Comparison of ENCODE assay signal across 9 cellular contexts in the genomic region with DNA sequence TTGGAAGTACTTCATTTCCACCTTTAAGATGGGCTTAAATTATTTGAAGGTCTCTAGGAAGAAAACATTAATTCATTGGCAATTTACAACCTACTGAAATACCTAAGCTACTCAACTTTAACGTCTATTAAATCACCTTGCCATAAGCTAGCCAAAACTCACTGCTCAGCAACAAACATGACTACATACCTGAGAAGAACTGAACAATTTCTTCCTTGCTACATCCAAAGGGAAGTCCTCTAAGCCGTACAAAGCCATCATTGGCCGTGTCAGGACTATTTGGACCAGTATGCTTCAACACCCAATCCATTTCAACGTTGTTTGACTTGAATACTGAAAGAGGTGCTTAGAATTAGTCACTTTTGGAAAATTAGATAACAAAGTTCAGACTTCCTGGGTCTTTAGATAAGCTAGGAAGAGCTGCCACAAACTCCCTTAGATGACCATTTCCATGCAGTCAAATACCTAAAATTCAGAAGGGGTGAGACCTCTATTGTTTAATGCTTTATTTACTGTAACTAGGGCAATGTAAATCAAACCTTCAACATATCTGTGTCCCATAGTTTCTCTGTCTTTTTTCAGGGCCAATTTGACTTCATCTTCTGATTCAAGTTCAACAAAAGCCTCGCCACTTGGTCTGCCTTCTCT. TPM values are rescaled to one million over a fixed set of nuclear protein-coding genes. Genes with fewer than 3 reads are reported as not detected.
DNase-seq lines count a peak whose midpoint lies in the region; ATAC-seq, FAIRE-seq and TF ChIP-seq lines count a peak whose summit lies in the region.
"Had no signal": no experiment of that assay in that cellular context is flagged by ENCODE, and none has a peak within 500 bp of the region (broad histone marks: within the 10 kb centered on the region; RNA-seq: fewer than 3 reads in every experiment).

No MANE protein-coding gene starts in this region.

- no peak for DNase-seq in A549 (ENCODE audit: low read depth in 1 of 2, low spot score in 1 of 2)
- DNase-seq in HL-60 (ENCODE audit: low read depth in 1 of 2, low spot score in 1 of 2): peak in 1 of 2 experiments; percentile 39
- no peak for DNase-seq in brain microvascular endothelial cell
- peak; percentile 2 for DNase-seq in midbrain (lab: John Stamatoyannopoulos, UW)
- DNase-seq in G401 (ENCODE audit: low spot score): no peak
- no peak for DNase-seq in GM13976 (ENCODE audit: low spot score)
- no peak for DNase-seq in hepatic stellate cell (ENCODE audit: low spot score)
- no peak for DNase-seq in RWPE1 (ENCODE audit: low spot score)
- DNase-seq: NCI-H345 had no signal

- H3K4me1 ChIP-seq in A549: peaks cover 46% of the 10 kb centered on the region

- no peak for TF ChIP-seq RAD21 in A549 (conservative IDR thresholded peaks at IDR 0.05 in 1 of 2, IDR thresholded peaks at IDR 0.05 in 1 of 2)

- TF ChIP-seq CTCF in A549 (IDR thresholded peaks at IDR 0.05) (no peak), HL-60 (IDR thresholded peaks at IDR 0.05; ENCODE audit: insufficient read depth, low read length) (no peak), brain microvascular endothelial cell (IDR thresholded peaks at IDR 0.05; ENCODE audit: low read depth, low read length, missing control alignments) (no peak), GM13976 (IDR thresholded peaks at IDR 0.05; ENCODE audit: borderline replicate concordance, control extremely low read depth, extremely low read depth, insufficient read depth, missing control alignments) (no peak), RWPE1 (conservative IDR thresholded peaks at IDR 0.05; ENCODE audit: low read depth) (no peak)

- peaks cover 60% of the 10 kb centered on the region for H3K36me3 ChIP-seq in brain microvascular endothelial cell (replicated peaks)

- no peaks in the 10 kb centered on the region for H3K9me3 ChIP-seq in A549

- WGBS in A549 (ENCODE audit: missing lambda C conversion rate): 7% methylated on average over 5 of the region's 5 CpGs

- POLR2A ChIA-PET in A549 (lab: Yijun Ruan, JAX): interaction anchor here (5.0 kb wide), 1 partner anchor 10 kb away, joined by 125 read pairs; no protein-coding TSS in a partner anchor
- POLR2A ChIA-PET in RWPE1 (lab: Yijun Ruan, JAX; ENCODE audit: low non-redundant PET): no interaction called here

- peak overlapping the region; percentile 100 for H3K4me3 ChIP-seq in A549
- peak overlapping the region; percentile 59 for H3K4me3 ChIP-seq in HL-60 (replicated peaks; ENCODE audit: insufficient read depth, low read length)
- peak overlapping the region; percentile 99 for H3K4me3 ChIP-seq in brain microvascular endothelial cell (ENCODE audit: low read depth, low read length)

- H3K4me2 ChIP-seq in A549: peak overlapping the region; percentile 98

- TF ChIP-seq POLR2A in A549 (IDR thresholded peaks at IDR 0.05; ENCODE audit: low read length): no peak

- CTCF ChIA-PET in A549 (lab: Yijun Ruan, JAX): interaction anchor here (0.9 to 1.6 kb wide), 2 partner anchors 11 to 13 kb away, joined by 3 to 4 read pairs; no protein-coding TSS in a partner anchor
- CTCF ChIA-PET in RWPE1 (lab: Yijun Ruan, JAX): no interaction called here

- ATAC-seq in A549: no peak

- TF ChIP-seq EP300 in A549 (IDR thresholded peaks at IDR 0.05): no peak

- H3K27ac ChIP-seq in A549: peak overlapping the region in 1 of 2 experiments; percentile 40; a peak in 2 of 6 replicates
- peak overlapping the region; percentile 65 for H3K27ac ChIP-seq in HL-60 (replicated peaks)
- peak overlapping the region; percentile 25 for H3K27ac ChIP-seq in brain microvascular endothelial cell
- H3K27ac ChIP-seq in RWPE1: no peak overlapping the region

- no peak for FAIRE-seq in A549 (lab: Jason Lieb, UNC)

- H3K27me3 ChIP-seq in HL-60 (ENCODE audit: insufficient read depth, poor library complexity, severe bottlenecking) (no peaks in the 10 kb centered on the region), brain microvascular endothelial cell (replicated peaks) (no peaks in the 10 kb centered on the region)

- in situ Hi-C loops in brain microvascular endothelial cell (cut with HindIII; ENCODE audit: low pct_ligation_motif_present, low sequenced_read_pairs) (no loop called here), G401 (cut with HindIII; ENCODE audit: low sequenced_read_pairs) (no loop called here), GM13976 (cut with MboI; ENCODE audit: low sequenced_read_pairs, unreplicated experiment) (no loop called here)

TF ChIP-seq in A549, 52 proteins besides CTCF, POLR2A, EP300 and RAD21:
- TF ChIP-seq RFX5 (IDR thresholded peaks at IDR 0.05) (no peak), CHD4 (IDR thresholded peaks at IDR 0.05; ENCODE audit: borderline replicate concordance) (no peak), HOXB13 (CRISPR knock-in tag; IDR thresholded peaks at IDR 0.05; ENCODE audit: low read depth) (no peak), JUN (IDR thresholded peaks at IDR 0.05) (0 out of 5 replicates have a peak, but pooled peaks of 1 of the 2 experiments have one; percentile 35)
- TF ChIP-seq, protein P1, sequence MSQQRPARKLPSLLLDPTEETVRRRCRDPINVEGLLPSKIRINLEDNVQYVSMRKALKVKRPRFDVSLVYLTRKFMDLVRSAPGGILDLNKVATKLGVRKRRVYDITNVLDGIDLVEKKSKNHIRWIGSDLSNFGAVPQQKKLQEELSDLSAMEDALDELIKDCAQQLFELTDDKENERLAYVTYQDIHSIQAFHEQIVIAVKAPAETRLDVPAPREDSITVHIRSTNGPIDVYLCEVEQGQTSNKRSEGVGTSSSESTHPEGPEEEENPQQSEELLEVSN (IDR thresholded peaks at IDR 0.05; ENCODE audit: borderline replicate concordance, low read depth): no peak
- TF ChIP-seq, protein P2, sequence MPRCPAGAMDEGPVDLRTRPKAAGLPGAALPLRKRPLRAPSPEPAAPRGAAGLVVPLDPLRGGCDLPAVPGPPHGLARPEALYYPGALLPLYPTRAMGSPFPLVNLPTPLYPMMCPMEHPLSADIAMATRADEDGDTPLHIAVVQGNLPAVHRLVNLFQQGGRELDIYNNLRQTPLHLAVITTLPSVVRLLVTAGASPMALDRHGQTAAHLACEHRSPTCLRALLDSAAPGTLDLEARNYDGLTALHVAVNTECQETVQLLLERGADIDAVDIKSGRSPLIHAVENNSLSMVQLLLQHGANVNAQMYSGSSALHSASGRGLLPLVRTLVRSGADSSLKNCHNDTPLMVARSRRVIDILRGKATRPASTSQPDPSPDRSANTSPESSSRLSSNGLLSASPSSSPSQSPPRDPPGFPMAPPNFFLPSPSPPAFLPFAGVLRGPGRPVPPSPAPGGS (IDR thresholded peaks at IDR 0.05): no peak
- TF ChIP-seq, protein P3, sequence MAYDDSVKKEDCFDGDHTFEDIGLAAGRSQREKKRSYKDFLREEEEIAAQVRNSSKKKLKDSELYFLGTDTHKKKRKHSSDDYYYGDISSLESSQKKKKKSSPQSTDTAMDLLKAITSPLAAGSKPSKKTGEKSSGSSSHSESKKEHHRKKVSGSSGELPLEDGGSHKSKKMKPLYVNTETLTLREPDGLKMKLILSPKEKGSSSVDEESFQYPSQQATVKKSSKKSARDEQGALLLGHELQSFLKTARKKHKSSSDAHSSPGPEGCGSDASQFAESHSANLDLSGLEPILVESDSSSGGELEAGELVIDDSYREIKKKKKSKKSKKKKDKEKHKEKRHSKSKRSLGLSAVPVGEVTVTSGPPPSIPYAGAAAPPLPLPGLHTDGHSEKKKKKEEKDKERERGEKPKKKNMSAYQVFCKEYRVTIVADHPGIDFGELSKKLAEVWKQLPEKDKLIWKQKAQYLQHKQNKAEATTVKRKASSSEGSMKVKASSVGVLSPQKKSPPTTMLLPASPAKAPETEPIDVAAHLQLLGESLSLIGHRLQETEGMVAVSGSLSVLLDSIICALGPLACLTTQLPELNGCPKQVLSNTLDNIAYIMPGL (CRISPR knock-in tag; IDR thresholded peaks at IDR 0.05; ENCODE audit: borderline replicate concordance): 0 out of 2 replicates have a peak, but pooled peaks have one; percentile 8

RNA-seq across cellular contexts. Expression of a gene that starts 2.6 kb away (rescaled TPM):
- polyA plus RNA-seq in A549 (2011; rRNA removed): 511 and 688 TPM in 2 replicates
- polyA plus RNA-seq in A549 (2012; cell fraction: cytosol; rRNA removed): 178 and 211 TPM in 2 replicates
- 268 and 443 TPM in 2 replicates for polyA plus RNA-seq in A549 (2012; cell fraction: nucleus; rRNA removed)
- 1,576 to 1,720 TPM (median 1,580 TPM) in 3 replicates for polyA plus RNA-seq in A549 (2017; fragmentation: RNase III; extraction: RNeasy Plus Mini Kit Qiagen cat#74134 plus additional on column Dnase treatment)
- polyA minus RNA-seq in A549 (2011; rRNA and poly(A)+ RNA removed): 579 and 670 TPM in 2 replicates
- 55.8 and 108 TPM in 2 replicates for total RNA-seq in G401 (2014; rRNA removed; shearing (Covaris generic))
